29 cellular contexts compared by ENCODE assay signal in the genomic region with DNA sequence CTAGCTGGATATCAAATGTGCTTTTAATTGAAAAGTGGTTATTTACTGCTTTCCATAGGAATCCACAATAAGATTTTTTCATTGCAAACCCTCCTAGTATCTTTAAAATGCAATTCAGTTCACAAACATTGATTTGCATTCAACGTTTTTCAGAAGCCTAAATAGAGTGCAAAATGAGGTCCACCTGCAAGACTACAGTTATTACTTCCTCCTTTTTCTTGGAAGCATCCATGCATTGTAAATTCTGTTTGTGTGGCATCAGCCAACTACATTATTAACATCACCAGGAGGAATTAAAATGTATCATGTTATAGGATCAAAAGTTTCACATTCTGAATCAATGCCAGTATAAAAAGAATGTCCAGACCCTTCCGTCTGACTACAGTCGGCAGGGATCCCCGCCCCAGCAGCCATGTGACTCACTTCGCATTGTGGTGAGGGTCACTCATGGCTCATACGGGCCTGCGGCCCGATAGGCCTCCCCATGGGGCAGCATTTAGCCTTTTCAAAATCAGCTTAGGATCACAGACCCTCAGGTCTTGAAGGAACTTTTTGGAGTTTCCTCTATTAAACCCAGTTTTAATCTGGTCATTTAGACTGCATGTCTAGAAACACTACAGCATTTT. TPM values are rescaled to one million over a fixed set of nuclear protein-coding genes. Genes with fewer than 3 reads are reported as not detected.
"Had no signal": no experiment of that assay in that cellular context is flagged by ENCODE, and none has a peak within 500 bp of the region (broad histone marks: within the 10 kb centered on the region; RNA-seq: fewer than 3 reads in every experiment).

No MANE protein-coding gene starts in this region.

- H3K9me3 Mint-ChIP-seq: activated naive CD4-positive, alpha-beta T cell treated with anti-CD3 and anti-CD28 coated beads for 36 hours; activated naive CD8-positive, alpha-beta T cell treated with anti-CD3 and anti-CD28 coated beads for 36 hours; nephron; stimulated activated effector memory CD8-positive, alpha-beta T cell treated with anti-CD3 and anti-CD28 coated beads, Interleukin-12 subunit alpha, Interleukin-12 subunit beta, amount 100 ng/mL, for 72 hours; stimulated activated naive CD8-positive, alpha-beta T cell treated with anti-CD3 and anti-CD28 coated beads, Interleukin-15, Interleukin-2, amounts not matched to agents 100 ng/mL and 50 ng/mL, for 24 hours had no signal

- H3K36me3 ChIP-seq: adrenal gland, heart left ventricle, left lung, lower lobe of right lung, neutrophil, upper lobe of left lung, vagina had no signal

- H3K27ac Mint-ChIP-seq: activated naive CD4-positive, alpha-beta T cell treated with anti-CD3 and anti-CD28 coated beads for 36 hours; activated naive CD8-positive, alpha-beta T cell treated with anti-CD3 and anti-CD28 coated beads for 36 hours; stimulated activated effector memory CD8-positive, alpha-beta T cell treated with anti-CD3 and anti-CD28 coated beads, Interleukin-12 subunit alpha, Interleukin-12 subunit beta, amount 100 ng/mL, for 72 hours; stimulated activated naive CD8-positive, alpha-beta T cell treated with anti-CD3 and anti-CD28 coated beads, Interleukin-15, Interleukin-2, amounts not matched to agents 100 ng/mL and 50 ng/mL, for 24 hours had no signal

- H3K4me1 ChIP-seq: adrenal gland, left lung, lower lobe of right lung, upper lobe of left lung had no signal

- H3K4me3 ChIP-seq: adrenal gland, heart left ventricle, left lung, lower lobe of right lung, skin epidermis, upper lobe of left lung, vagina had no signal

- ATAC-seq: left lung; lower lobe of right lung; sciatic nerve; stimulated activated effector memory CD8-positive, alpha-beta T cell treated with anti-CD3 and anti-CD28 coated beads, Interleukin-12 subunit alpha, Interleukin-12 subunit beta, amount 100 ng/mL, for 72 hours had no signal

- H3K27me3 Mint-ChIP-seq: stimulated activated naive CD8-positive, alpha-beta T cell treated with anti-CD3 and anti-CD28 coated beads, Interleukin-15, Interleukin-2, amounts not matched to agents 100 ng/mL and 50 ng/mL, for 24 hours had no signal

- H3K27me3 ChIP-seq: adrenal gland, neutrophil, upper lobe of left lung, vagina had no signal

- DNase-seq: activated CD4-positive, alpha-beta T cell treated with anti-CD3 and anti-CD28 coated beads for 4 hours; activated CD4-positive, alpha-beta T cell treated with anti-CD3 and anti-CD28 coated beads, Interleukin-2, amount 50 U/mL, for 4 hours; activated CD8-positive, alpha-beta memory T cell treated with anti-CD3 and anti-CD28 coated beads for 24 hours; activated effector memory CD4-positive, alpha-beta T cell treated with anti-CD3 and anti-CD28 coated beads, Interleukin-2, amount 50 U/mL, for 16 hours; activated naive CD4-positive, alpha-beta T cell treated with anti-CD3 and anti-CD28 coated beads for 36 hours; activated naive CD8-positive, alpha-beta T cell treated with anti-CD3 and anti-CD28 coated beads for 36 hours; adrenal gland; aorta; caudate nucleus; cortex of kidney; heart left ventricle; hypothalamus; left lung; lower lobe of right lung; mesendoderm; stimulated activated CD4-positive, alpha-beta T cell treated with anti-CD3 and anti-CD28 coated beads, Interleukin-12 subunit alpha, Interleukin-12 subunit beta, amount 100 ng/mL, for 4 hours; stimulated activated CD4-positive, alpha-beta T cell treated with anti-CD3 and anti-CD28 coated beads, Interleukin-4, amount 100 ng/mL, for 24 hours; upper lobe of left lung had no signal

- H3K36me3 Mint-ChIP-seq: activated naive CD8-positive, alpha-beta T cell treated with anti-CD3 and anti-CD28 coated beads for 36 hours; stimulated activated effector memory CD8-positive, alpha-beta T cell treated with anti-CD3 and anti-CD28 coated beads, Interleukin-12 subunit alpha, Interleukin-12 subunit beta, amount 100 ng/mL, for 72 hours had no signal

- H3K4me3 Mint-ChIP-seq: activated naive CD4-positive, alpha-beta T cell treated with anti-CD3 and anti-CD28 coated beads for 36 hours; activated naive CD8-positive, alpha-beta T cell treated with anti-CD3 and anti-CD28 coated beads for 36 hours; nephron; stimulated activated effector memory CD8-positive, alpha-beta T cell treated with anti-CD3 and anti-CD28 coated beads, Interleukin-12 subunit alpha, Interleukin-12 subunit beta, amount 100 ng/mL, for 72 hours; stimulated activated naive CD8-positive, alpha-beta T cell treated with anti-CD3 and anti-CD28 coated beads, Interleukin-15, Interleukin-2, amounts not matched to agents 100 ng/mL and 50 ng/mL, for 24 hours had no signal

- FAIRE-seq: endothelial cell of umbilical vein, islet of Langerhans had no signal

- H3K27ac ChIP-seq: adrenal gland, heart left ventricle, left lung, lower lobe of right lung, neutrophil, skin epidermis, upper lobe of left lung, vagina had no signal

- H3K9me3 ChIP-seq: adrenal gland, heart left ventricle, left lung, lower lobe of right lung, neutrophil, upper lobe of left lung, vagina had no signal

- H3K4me1 Mint-ChIP-seq: activated naive CD8-positive, alpha-beta T cell treated with anti-CD3 and anti-CD28 coated beads for 36 hours; stimulated activated effector memory CD8-positive, alpha-beta T cell treated with anti-CD3 and anti-CD28 coated beads, Interleukin-12 subunit alpha, Interleukin-12 subunit beta, amount 100 ng/mL, for 72 hours had no signal

RNA-seq across cellular contexts. Expression of gene NTF3, which starts 46.3 kb away (rescaled TPM):
- total RNA-seq: activated naive CD4-positive, alpha-beta T cell treated with anti-CD3 and anti-CD28 coated beads for 36 hours; activated naive CD8-positive, alpha-beta T cell treated with anti-CD3 and anti-CD28 coated beads for 36 hours; endothelial cell of umbilical vein; mononuclear cell; subcutaneous adipose tissue had no signal
- polyA plus RNA-seq: endothelial cell of umbilical vein had no signal
